1 cellular context compared by ENCODE assay signal in genomic region chr19:49953376-49953775, GRCh38.
TF ChIP-seq lines count a peak whose summit lies in the region.

No MANE protein-coding gene starts in this region.

TF ChIP-seq in K562, 482 proteins besides CTCF, POLR2A, EP300 and RAD21:
- TF ChIP-seq TCFL5 (CRISPR knock-in tag; conservative IDR thresholded peaks at IDR 0.05) (no peak), ZBTB34 (CRISPR knock-in tag; IDR thresholded peaks at IDR 0.05) (no peak), SMAD3 (CRISPR knock-in tag; conservative IDR thresholded peaks at IDR 0.05) (no peak), ZNF384 (IDR thresholded peaks at IDR 0.05; ENCODE audit: low read depth, low read length) (no peak), WHSC1 (IDR thresholded peaks at IDR 0.05; ENCODE audit: low read length) (no peak), BRF1 (IDR thresholded peaks at IDR 0.05; ENCODE audit: borderline replicate concordance, extremely low read depth, insufficient read length) (no peak), BMI1 (IDR thresholded peaks at IDR 0.05; ENCODE audit: low read length) (no peak), RREB1 (CRISPR knock-in tag; IDR thresholded peaks at IDR 0.05) (no peak), ZNF224 (CRISPR knock-in tag; IDR thresholded peaks at IDR 0.05) (no peak), ZBTB11 (CRISPR knock-in tag; IDR thresholded peaks at IDR 0.05) (no peak), ZBTB49 (CRISPR knock-in tag; IDR thresholded peaks at IDR 0.05; ENCODE audit: borderline replicate concordance) (no peak), POLR3G (IDR thresholded peaks at IDR 0.05; ENCODE audit: extremely low read depth, insufficient read length, insufficient replicate concordance) (no peak), NFIX (CRISPR knock-in tag; IDR thresholded peaks at IDR 0.05; ENCODE audit: low read depth) (no peak), CCNT2 (IDR thresholded peaks at IDR 0.05; ENCODE audit: borderline replicate concordance, extremely low read depth, insufficient read length, low read depth, low read length) (no peak), RUNX1 (IDR thresholded peaks at IDR 0.05; ENCODE audit: low read depth) (no peak), SNIP1 (IDR thresholded peaks at IDR 0.05; ENCODE audit: low read depth) (no peak), OTX1 (CRISPR knock-in tag; IDR thresholded peaks at IDR 0.05) (no peak), BCL6 (CRISPR knock-in tag; IDR thresholded peaks at IDR 0.05) (no peak), EZH2 (IDR thresholded peaks at IDR 0.05; ENCODE audit: borderline replicate concordance, low read depth, low read length) (no peak)
